Comparison of ENCODE assay signal across 8 cellular contexts in genomic region chr15:30755036-30755687, GRCh38.
A peak's percentile ranks its signal among the peaks of the same experiment; 100 is the strongest.
DNase-seq lines count a peak whose midpoint lies in the region; ATAC-seq and TF ChIP-seq lines count a peak whose summit lies in the region.
"Not testable (repeated sequence)": the region's sequence is repeated elsewhere in the genome, so short reads cannot be mapped to it uniquely, and the experiment has no call there.

No MANE protein-coding gene starts in this region.

- not testable (repeated sequence) for H3K27ac Mint-ChIP-seq in T-helper 2 cell treated with Interferon-gamma antibody and Interleukin-4, amounts not matched to agents 5 μg/mL and 100 μg/mL, for 36 hours; activated T-helper 1 cell treated with anti-CD3 and anti-CD28 coated beads, Interleukin-12 subunit alpha, Interleukin-12 subunit beta, Interleukin-2, Interleukin-4 antibody, amounts not matched to agents 30 ng/mL and 10 ng/mL and 1 ng/mL, durations not matched to agents 14 hours and 24 hours and 36 hours; endothelial cell (ENCODE audit: unreplicated experiment); memory B cell

- not testable (repeated sequence) for H3K4me1 Mint-ChIP-seq in T-helper 2 cell treated with Interferon-gamma antibody and Interleukin-4, amounts not matched to agents 5 μg/mL and 100 μg/mL, for 36 hours (ENCODE audit: low read depth); activated T-helper 1 cell treated with anti-CD3 and anti-CD28 coated beads, Interleukin-12 subunit alpha, Interleukin-12 subunit beta, Interleukin-2, Interleukin-4 antibody, amounts not matched to agents 30 ng/mL and 10 ng/mL and 1 ng/mL, durations not matched to agents 14 hours and 24 hours and 36 hours (ENCODE audit: low read depth); memory B cell
- H3K4me1 Mint-ChIP-seq in endothelial cell (ENCODE audit: unreplicated experiment), result peaks cover 13% of the 10 kb centered on the region

- intact Hi-C loops in activated T-helper 1 cell treated with anti-CD3 and anti-CD28 coated beads, Interleukin-12 subunit alpha, Interleukin-12 subunit beta, Interleukin-2, Interleukin-4 antibody, amounts not matched to agents 30 ng/mL and 10 ng/mL and 1 ng/mL, durations not matched to agents 14 hours and 24 hours and 36 hours (cut with micrococcal nuclease), result not testable (repeated sequence)

- peak; percentile 47 for TF ChIP-seq CTCF in endothelial cell (IDR thresholded peaks at IDR 0.05; ENCODE audit: unreplicated experiment)

- H3K36me3 Mint-ChIP-seq in T-helper 2 cell treated with Interferon-gamma antibody and Interleukin-4, amounts not matched to agents 5 μg/mL and 100 μg/mL, for 36 hours (ENCODE audit: low read depth), result peaks cover 33% of the 10 kb centered on the region
- peaks cover 13% of the 10 kb centered on the region for H3K36me3 Mint-ChIP-seq in activated T-helper 1 cell treated with anti-CD3 and anti-CD28 coated beads, Interleukin-12 subunit alpha, Interleukin-12 subunit beta, Interleukin-2, Interleukin-4 antibody, amounts not matched to agents 30 ng/mL and 10 ng/mL and 1 ng/mL, durations not matched to agents 14 hours and 24 hours and 36 hours (ENCODE audit: low read depth)
- H3K36me3 Mint-ChIP-seq in endothelial cell (ENCODE audit: low read depth, unreplicated experiment); memory B cell: not testable (repeated sequence)

- peak; percentile 49 for DNase-seq in T-helper 2 cell treated with Interferon-gamma antibody and Interleukin-4, amounts not matched to agents 5 μg/mL and 100 μg/mL, for 36 hours (ENCODE audit: low spot score)
- peak; percentile 48 for DNase-seq in activated T-helper 1 cell treated with anti-CD3 and anti-CD28 coated beads, Interleukin-12 subunit alpha, Interleukin-12 subunit beta, Interleukin-2, Interleukin-4 antibody, amounts not matched to agents 30 ng/mL and 10 ng/mL and 1 ng/mL, durations not matched to agents 14 hours and 24 hours and 36 hours (ENCODE audit: low spot score)
- DNase-seq in endothelial cell (ENCODE audit: low spot score) (peak; percentile 84), memory B cell (ENCODE audit: low spot score in 2 of 2) (peak; percentile 62 to 67), ureter (ENCODE audit: low spot score) (peak; percentile 56)
- DNase-seq in stimulated activated CD4-positive, alpha-beta T cell treated with anti-CD3 and anti-CD28 coated beads, Interleukin-1b, Interleukin-23, amount 100 ng/mL, for 48 hours, result peak; percentile 53

- H3K9me3 Mint-ChIP-seq in T-helper 2 cell treated with Interferon-gamma antibody and Interleukin-4, amounts not matched to agents 5 μg/mL and 100 μg/mL, for 36 hours; activated T-helper 1 cell treated with anti-CD3 and anti-CD28 coated beads, Interleukin-12 subunit alpha, Interleukin-12 subunit beta, Interleukin-2, Interleukin-4 antibody, amounts not matched to agents 30 ng/mL and 10 ng/mL and 1 ng/mL, durations not matched to agents 14 hours and 24 hours and 36 hours; endothelial cell (ENCODE audit: unreplicated experiment); memory B cell: not testable (repeated sequence)

- not testable (repeated sequence) for H3K4me3 Mint-ChIP-seq in T-helper 2 cell treated with Interferon-gamma antibody and Interleukin-4, amounts not matched to agents 5 μg/mL and 100 μg/mL, for 36 hours; activated T-helper 1 cell treated with anti-CD3 and anti-CD28 coated beads, Interleukin-12 subunit alpha, Interleukin-12 subunit beta, Interleukin-2, Interleukin-4 antibody, amounts not matched to agents 30 ng/mL and 10 ng/mL and 1 ng/mL, durations not matched to agents 14 hours and 24 hours and 36 hours; endothelial cell (ENCODE audit: unreplicated experiment); memory B cell

- ATAC-seq in GM18511 (IDR thresholded peaks at IDR 0.05; ENCODE audit: unreplicated experiment) (peak; percentile 83), HG02798 (IDR thresholded peaks at IDR 0.05; ENCODE audit: poor library complexity, unreplicated experiment) (peak; percentile 87), memory B cell (ENCODE audit: low read depth) (peak; percentile 78)

- H3K27me3 Mint-ChIP-seq in T-helper 2 cell treated with Interferon-gamma antibody and Interleukin-4, amounts not matched to agents 5 μg/mL and 100 μg/mL, for 36 hours (ENCODE audit: low read depth); activated T-helper 1 cell treated with anti-CD3 and anti-CD28 coated beads, Interleukin-12 subunit alpha, Interleukin-12 subunit beta, Interleukin-2, Interleukin-4 antibody, amounts not matched to agents 30 ng/mL and 10 ng/mL and 1 ng/mL, durations not matched to agents 14 hours and 24 hours and 36 hours (ENCODE audit: insufficient read depth); endothelial cell (ENCODE audit: unreplicated experiment); memory B cell: not testable (repeated sequence)

Comparison
In these comparisons a context has a peak if more than half of its experiments do, and no peak if none do; other contexts are left out.
1. Peak in every context shown above with its lines: DNase-seq and ATAC-seq.